1 cellular context compared by ENCODE assay signal in genomic region chr22:32534252-32535215, GRCh38.
A peak's percentile ranks its signal among the peaks of the same experiment; 100 is the strongest.
TF ChIP-seq lines count a peak whose summit lies in the region.

No MANE protein-coding gene starts in this region.

TF ChIP-seq in HepG2, 621 proteins besides CTCF, POLR2A, EP300 and RAD21 (continued from another document and continues in another):
- TF ChIP-seq CREB3 (CRISPR knock-in tag; IDR thresholded peaks at IDR 0.05): no peak
- peak; percentile 61; the same call in 1 of the 2 replicates for TF ChIP-seq ZNF296 (CRISPR knock-in tag; conservative IDR thresholded peaks at IDR 0.05)
- TF ChIP-seq GRHL1 (CRISPR knock-in tag; conservative IDR thresholded peaks at IDR 0.05): no peak
- TF ChIP-seq CEBPB (IDR thresholded peaks at IDR 0.05; ENCODE audit: borderline replicate concordance, low read depth, low read length): peak; percentile 19; the same call in 1 of the 2 replicates
- TF ChIP-seq TFAP4 (IDR thresholded peaks at IDR 0.05; ENCODE audit: borderline replicate concordance, low read depth): peak; percentile 21; the same call in 1 of the 2 replicates
- no peak for TF ChIP-seq ZNF546 (CRISPR knock-in tag; conservative IDR thresholded peaks at IDR 0.05)
- no peak for TF ChIP-seq JUNB (CRISPR knock-in tag; IDR thresholded peaks at IDR 0.05; ENCODE audit: borderline replicate concordance)
- no peak for TF ChIP-seq CCDC6 (CRISPR knock-in tag; IDR thresholded peaks at IDR 0.05)
- no peak for TF ChIP-seq GATA4 (IDR thresholded peaks at IDR 0.05; ENCODE audit: borderline replicate concordance, low read depth)
- TF ChIP-seq ZC3H13 (CRISPR knock-in tag; IDR thresholded peaks at IDR 0.05): no peak
- TF ChIP-seq REXO4 (CRISPR knock-in tag; IDR thresholded peaks at IDR 0.05; ENCODE audit: borderline replicate concordance): no peak
- peak; percentile 20; the same call in 1 of the 2 replicates for TF ChIP-seq ZFX (CRISPR knock-in tag; IDR thresholded peaks at IDR 0.05; ENCODE audit: low read depth)
- no peak for TF ChIP-seq SOX6 (IDR thresholded peaks at IDR 0.05)
- TF ChIP-seq SOX6 (CRISPR knock-in tag; IDR thresholded peaks at IDR 0.05): peak; percentile 77
- no peak for TF ChIP-seq SRSF1 (optimal IDR thresholded peaks at IDR 0.05; ENCODE audit: low read depth, low read length)
- TF ChIP-seq SALL1 (CRISPR knock-in tag; IDR thresholded peaks at IDR 0.05): peak; percentile 63
- TF ChIP-seq ZNF574 (CRISPR knock-in tag; IDR thresholded peaks at IDR 0.05): peak; percentile 60
- no peak for TF ChIP-seq TOE1 (CRISPR knock-in tag; IDR thresholded peaks at IDR 0.05)
- TF ChIP-seq FOXO1 (CRISPR knock-in tag; IDR thresholded peaks at IDR 0.05): peak; percentile 27; the same call in 1 of the 2 replicates
- 0 out of 2 replicates have a peak, but pooled peaks have one; percentile 59 for TF ChIP-seq DPF2 (CRISPR knock-in tag; IDR thresholded peaks at IDR 0.05; ENCODE audit: borderline replicate concordance, low read depth)
- peak; percentile 45; the same call in 1 of the 2 replicates for TF ChIP-seq RXRA (CRISPR knock-in tag; IDR thresholded peaks at IDR 0.05)
- TF ChIP-seq ZNF768 (CRISPR knock-in tag; IDR thresholded peaks at IDR 0.05): peak; percentile 94
- TF ChIP-seq STAG1 (CRISPR knock-in tag; IDR thresholded peaks at IDR 0.05): peak; percentile 34; the same call in 1 of the 2 replicates
- TF ChIP-seq RBFOX2 (IDR thresholded peaks at IDR 0.05; ENCODE audit: low read depth, low read length): peak; percentile 46; the same call in 1 of the 2 replicates
- TF ChIP-seq ZNF12 (CRISPR knock-in tag; IDR thresholded peaks at IDR 0.05): no peak
- no peak for TF ChIP-seq ZNF383 (CRISPR knock-in tag; IDR thresholded peaks at IDR 0.05; ENCODE audit: borderline replicate concordance)
- no peak for TF ChIP-seq ZNF280B (CRISPR knock-in tag; IDR thresholded peaks at IDR 0.05; ENCODE audit: borderline replicate concordance)
- no peak for TF ChIP-seq BRCA1 (CRISPR knock-in tag; IDR thresholded peaks at IDR 0.05)
- TF ChIP-seq POLR2AphosphoS5 (IDR thresholded peaks at IDR 0.05; ENCODE audit: low read depth, low read length): peak; percentile 45; the same call in 1 of the 2 replicates
- peak; percentile 49; the same call in 1 of the 2 replicates for TF ChIP-seq FOSL2 (CRISPR knock-in tag; IDR thresholded peaks at IDR 0.05)
- TF ChIP-seq ZXDC (CRISPR knock-in tag; IDR thresholded peaks at IDR 0.05): no peak
- no peak for TF ChIP-seq ZNF878 (CRISPR knock-in tag; IDR thresholded peaks at IDR 0.05)
- TF ChIP-seq ZNF335 (CRISPR knock-in tag; IDR thresholded peaks at IDR 0.05): no peak
- TF ChIP-seq ZNF20 (CRISPR knock-in tag; IDR thresholded peaks at IDR 0.05): no peak
- no peak for TF ChIP-seq TIGD3 (CRISPR knock-in tag; IDR thresholded peaks at IDR 0.05; ENCODE audit: borderline replicate concordance)
- TF ChIP-seq ZGPAT (CRISPR knock-in tag; IDR thresholded peaks at IDR 0.05): no peak
- TF ChIP-seq XBP1 (CRISPR knock-in tag; IDR thresholded peaks at IDR 0.05): no peak
- TF ChIP-seq NR2C2 (CRISPR knock-in tag; IDR thresholded peaks at IDR 0.05; ENCODE audit: borderline replicate concordance): no peak; the same call in 1 of the 2 replicates
- peak; percentile 79 for TF ChIP-seq PAXIP1 (CRISPR knock-in tag; conservative IDR thresholded peaks at IDR 0.05)
- no peak for TF ChIP-seq CENPX (CRISPR knock-in tag; IDR thresholded peaks at IDR 0.05)
- TF ChIP-seq ZFY (CRISPR knock-in tag; IDR thresholded peaks at IDR 0.05): 0 out of 2 replicates have a peak, but pooled peaks have one; percentile 38
- TF ChIP-seq ZNF33A (CRISPR knock-in tag; IDR thresholded peaks at IDR 0.05; ENCODE audit: borderline replicate concordance): no peak
- TF ChIP-seq ZNF501 (CRISPR knock-in tag; IDR thresholded peaks at IDR 0.05): no peak
- no peak for TF ChIP-seq ZNF598 (CRISPR knock-in tag; IDR thresholded peaks at IDR 0.05; ENCODE audit: borderline replicate concordance)
- no peak for TF ChIP-seq ZFYVE20 (CRISPR knock-in tag; IDR thresholded peaks at IDR 0.05; ENCODE audit: borderline replicate concordance, low read depth)
- no peak for TF ChIP-seq ZNF121 (CRISPR knock-in tag; IDR thresholded peaks at IDR 0.05)
- TF ChIP-seq FOXA3 (CRISPR knock-in tag; IDR thresholded peaks at IDR 0.05): 0 out of 2 replicates have a peak, but pooled peaks have one; percentile 39
- no peak for TF ChIP-seq HNRNPLL (IDR thresholded peaks at IDR 0.05; ENCODE audit: low read depth, low read length, poor library complexity, severe bottlenecking)
